13 cellular contexts compared by ENCODE assay signal in the genomic region with DNA sequence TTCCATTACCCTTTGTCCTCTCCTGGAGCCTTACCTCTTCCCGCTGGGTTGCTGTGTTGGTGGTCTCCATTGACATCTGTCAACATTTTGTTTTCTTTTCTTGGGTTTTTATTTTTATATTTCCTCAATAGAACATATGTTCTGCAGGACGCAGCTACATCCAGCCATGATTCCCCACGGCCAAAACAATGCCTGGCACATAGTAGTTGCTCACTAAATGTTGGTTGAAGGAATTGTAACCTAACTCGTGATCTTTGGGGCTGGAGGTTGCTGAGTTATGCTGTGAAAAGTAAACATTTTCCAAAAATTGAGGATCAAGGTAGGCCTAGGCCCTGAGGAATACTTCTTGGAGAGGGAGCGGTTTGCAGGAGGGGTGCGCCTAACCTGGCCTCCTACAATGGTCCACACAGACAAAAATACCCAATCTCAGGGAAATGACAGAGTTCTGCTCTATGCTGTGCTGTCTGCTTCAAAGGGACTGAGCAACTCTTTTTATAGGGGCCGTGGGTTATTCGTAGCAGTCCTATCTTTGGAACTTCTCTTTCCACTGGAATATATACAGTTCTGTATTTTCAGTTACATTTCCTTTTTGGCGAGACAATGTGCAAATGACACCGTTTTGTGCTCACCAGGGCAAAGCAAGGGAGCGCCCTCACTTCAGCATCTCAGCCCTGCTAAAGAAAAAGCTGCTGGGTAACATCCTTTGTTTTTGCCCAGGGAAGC. TPM values are rescaled to one million over a fixed set of nuclear protein-coding genes. Genes with fewer than 3 reads are reported as not detected.
DNase-seq lines count a peak whose midpoint lies in the region; ATAC-seq and TF ChIP-seq lines count a peak whose summit lies in the region.
"Had no signal": no experiment of that assay in that cellular context is flagged by ENCODE, and none has a peak within 500 bp of the region (broad histone marks: within the 10 kb centered on the region; RNA-seq: fewer than 3 reads in every experiment).

No MANE protein-coding gene starts in this region.

- peaks cover 69 to 78% (median 75%) of the 10 kb centered on the region in 3 donors for H3K27me3 Mint-ChIP-seq in CD14-positive monocyte (ENCODE audit: low read depth in 3 of 3)

- no peak overlapping the region for H3K9ac ChIP-seq in colonic mucosa (ENCODE audit: low read depth in 2 of 2, low read length in 2 of 2)

- 74 to 82% (median 77%) methylated on average over 11 of the region's 11 CpGs for WGBS in stomach, 5 donors

- no peaks in the 10 kb centered on the region for H3K9me3 ChIP-seq in colonic mucosa
- no peaks in the 10 kb centered on the region for H3K9me3 ChIP-seq in lower lobe of right lung
- no peaks in the 10 kb centered on the region for H3K9me3 ChIP-seq in stomach
- H3K9me3 ChIP-seq: left lung, SJCRH30 had no signal

- peaks cover 4% of the 10 kb centered on the region for H3K27me3 ChIP-seq in colonic mucosa
- peaks cover 27% of the 10 kb centered on the region for H3K27me3 ChIP-seq in lower lobe of right lung (ENCODE audit: low read depth)
- peaks cover 0 to 66% (median 45%) of the 10 kb centered on the region in 3 donors for H3K27me3 ChIP-seq in stomach
- H3K27me3 ChIP-seq in brain microvascular endothelial cell (replicated peaks), result peaks cover 3% of the 10 kb centered on the region

- CTCF ChIA-PET in HEK293T (lab: Yijun Ruan, JAX), result no interaction called here

- ATAC-seq in lower lobe of right lung, result no peak

- H3K36me3 Mint-ChIP-seq in CD14-positive monocyte, result peaks cover 0 to 8% of the 10 kb centered on the region in 2 donors

- TF ChIP-seq POLR2A in stomach (IDR thresholded peaks at IDR 0.05), result no peak

- H3K9me3 Mint-ChIP-seq in CD14-positive monocyte, result peaks cover 0 to 12% (median 4%) of the 10 kb centered on the region in 7 donors

- H3K4me3 ChIP-seq in colonic mucosa (peak overlapping the region; percentile 20), lower lobe of right lung (peak overlapping the region; percentile 54), stomach (peak overlapping the region; percentile 42 to 56 (median 50)), brain microvascular endothelial cell (ENCODE audit: low read depth, low read length) (no peak overlapping the region)
- H3K4me3 ChIP-seq: SJCRH30 had no signal

- peaks cover 13% of the 10 kb centered on the region for H3K4me1 Mint-ChIP-seq in CD14-positive monocyte

- no peak for TF ChIP-seq EP300 in stomach (IDR thresholded peaks at IDR 0.05)

- intact Hi-C loops in colonic mucosa (cut with DNase I), result no loop called here
- intact Hi-C loops in lower lobe of right lung (cut with DNase I), result no loop called here
- intact Hi-C loops in stomach (cut with DNase I; ENCODE audit: low total_unique reads), result no loop called here
- intact Hi-C loops in CD14-positive monocyte (cut with micrococcal nuclease), result no loop called here

- POLR2A ChIA-PET in HEK293T (lab: Yijun Ruan, JAX), result interaction anchor here (1.5 kb wide), 1 partner anchor 11 kb away, joined by 6 read pairs; no protein-coding TSS in a partner anchor

- H3K27ac ChIP-seq in colonic mucosa (peak overlapping the region; percentile 57), lower lobe of right lung (peak overlapping the region; percentile 81), stomach (peak overlapping the region; percentile 44 to 91 (median 82)), brain microvascular endothelial cell (no peak overlapping the region)
- H3K27ac ChIP-seq: SJCRH30 had no signal

- H3K4me3 Mint-ChIP-seq in CD14-positive monocyte, result peak overlapping the region in 1 of 2 donors; percentile 81

- TF ChIP-seq CTCF in colonic mucosa (IDR thresholded peaks at IDR 0.05) (no peak), lower lobe of right lung (IDR thresholded peaks at IDR 0.05) (no peak), stomach (IDR thresholded peaks at IDR 0.05) (no peak), brain microvascular endothelial cell (IDR thresholded peaks at IDR 0.05; ENCODE audit: low read depth, low read length, missing control alignments) (no peak), CD14-positive monocyte (IDR thresholded peaks at IDR 0.05) (no peak)

- no peaks in the 10 kb centered on the region for H3K36me3 ChIP-seq in colonic mucosa
- H3K36me3 ChIP-seq in lower lobe of right lung, result no peaks in the 10 kb centered on the region
- H3K36me3 ChIP-seq in stomach, result no peaks in the 10 kb centered on the region
- no peaks in the 10 kb centered on the region for H3K36me3 ChIP-seq in brain microvascular endothelial cell (replicated peaks)
- H3K36me3 ChIP-seq: left lung, SJCRH30 had no signal

- peak; percentile 3 for DNase-seq in HEK293T (ENCODE audit: extremely low spot score)
- DNase-seq in colonic mucosa, result no peak
- DNase-seq in lower lobe of right lung, result no peak
- DNase-seq in stomach, result no peak
- DNase-seq in brain microvascular endothelial cell, result no peak
- no peak for DNase-seq in CD14-positive monocyte (ENCODE audit: low spot score)
- no peak for DNase-seq in amniotic stem cell (lab: John Stamatoyannopoulos, UW)
- no peak for DNase-seq in NCI-H1417 treated with DMSO at 0.1 percent for 48 hours (lab: John Stamatoyannopoulos, UW)
- DNase-seq: left lung, NCI-H1048, NCI-H526 treated with DMSO at 0.1 percent for 48 hours, SJCRH30 had no signal

- no peak overlapping the region for H3K27ac Mint-ChIP-seq in CD14-positive monocyte

- in situ Hi-C loops in brain microvascular endothelial cell (cut with HindIII; ENCODE audit: low pct_ligation_motif_present, low sequenced_read_pairs), result no loop called here

- H3K4me1 ChIP-seq in colonic mucosa, result no peaks in the 10 kb centered on the region
- peaks cover 3% of the 10 kb centered on the region for H3K4me1 ChIP-seq in lower lobe of right lung
- H3K4me1 ChIP-seq in stomach, result peaks cover 0 to 22% (median 10%) of the 10 kb centered on the region in 4 donors
- H3K4me1 ChIP-seq: left lung, SJCRH30 had no signal

TF ChIP-seq in HEK293T, 16 proteins besides CTCF, POLR2A, EP300 and RAD21:
- TF ChIP-seq CTBP1 (IDR thresholded peaks at IDR 0.05; ENCODE audit: borderline replicate concordance), result no peak
- TF ChIP-seq HDGF (IDR thresholded peaks at IDR 0.05; ENCODE audit: borderline replicate concordance), result no peak
- no peak for TF ChIP-seq BHLHE40 (IDR thresholded peaks at IDR 0.05; ENCODE audit: borderline replicate concordance)
- TF ChIP-seq FOXA1 (IDR thresholded peaks at IDR 0.05), result no peak
- TF ChIP-seq NFRKB (IDR thresholded peaks at IDR 0.05), result no peak
- TF ChIP-seq FOXK2 (IDR thresholded peaks at IDR 0.05), result no peak
- TF ChIP-seq FOXM1 (IDR thresholded peaks at IDR 0.05; ENCODE audit: borderline replicate concordance), result no peak
- TF ChIP-seq SP1 (IDR thresholded peaks at IDR 0.05), result no peak

RNA-seq across cellular contexts. Expression of a gene that starts 1.4 kb away (rescaled TPM):
- 1 to 10 TPM; 2.7 to 6.1 TPM for total RNA-seq in colonic mucosa
- 33.3 TPM for total RNA-seq in lower lobe of right lung
- total RNA-seq in stomach, result 10 to 100 TPM in 2 of 5 donors, 1 to 10 TPM in 2, not detected in 1; 2.9 to 37.4 (median 16.9) TPM
- polyA plus RNA-seq in stomach, result 10 to 100 TPM in 2 of 3 donors, 1 to 10 TPM in 1; 9.3 to 25.7 (median 24.4) TPM
- polyA plus RNA-seq in CD14-positive monocyte, result not detected
- total RNA-seq: pulmonary artery endothelial cell, SJCRH30 had no signal
